Comparison of ENCODE assay signal across 10 cellular contexts in the genomic region with DNA sequence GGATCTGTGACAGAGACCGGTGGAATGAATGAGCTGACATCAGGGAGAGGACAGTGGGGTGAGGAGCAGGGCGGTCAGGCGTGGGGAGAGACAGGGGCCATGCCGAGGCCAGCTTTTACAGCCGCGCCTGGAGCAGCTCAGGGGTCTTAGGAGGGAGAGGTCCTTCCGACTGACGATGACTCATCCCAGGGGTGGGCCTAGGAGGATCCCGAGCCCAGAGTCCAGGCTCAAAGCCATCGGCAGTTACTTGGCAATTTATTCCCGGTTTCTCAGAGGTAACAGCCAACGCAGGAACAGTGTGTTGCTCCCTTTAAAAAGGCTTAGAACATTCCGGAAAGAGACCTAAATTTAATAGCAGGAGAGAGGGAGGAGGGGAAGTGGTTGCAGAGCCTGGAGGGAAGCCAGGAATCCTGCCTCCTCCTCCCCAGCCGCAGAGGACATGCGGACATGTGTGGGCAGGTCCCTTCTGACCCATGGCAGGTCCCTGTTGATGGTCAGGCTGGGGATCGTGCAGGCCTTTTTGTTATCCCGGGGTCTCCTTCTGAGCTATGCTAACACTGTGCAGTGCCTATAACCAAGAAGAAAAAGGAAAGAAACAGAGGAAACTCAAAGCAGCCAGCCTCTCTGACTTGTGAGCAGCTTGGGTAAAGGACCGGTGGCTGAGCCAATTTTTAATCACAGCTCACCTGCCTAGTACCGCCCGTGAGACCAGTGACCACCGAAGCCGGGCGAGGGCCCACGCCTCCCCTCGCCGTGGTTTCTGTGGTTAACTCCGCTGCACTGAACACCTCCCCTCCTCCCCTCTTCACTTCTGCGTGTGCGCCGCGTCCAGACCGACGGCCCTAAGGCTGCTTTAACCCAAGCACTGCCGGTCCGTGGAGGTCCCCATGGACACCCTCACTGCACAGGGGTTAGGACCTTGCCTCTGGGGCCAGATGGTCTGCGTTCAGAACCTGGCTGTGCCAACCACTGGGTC.
A peak's percentile ranks its signal among the peaks of the same experiment; 100 is the strongest.
DNase-seq lines count a peak whose midpoint lies in the region; ATAC-seq and TF ChIP-seq lines count a peak whose summit lies in the region.
"Had no signal": no experiment of that assay in that cellular context is flagged by ENCODE, and none has a peak within 500 bp of the region (broad histone marks: within the 10 kb centered on the region; RNA-seq: fewer than 3 reads in every experiment).

No MANE protein-coding gene starts in this region.

- peak; percentile 35 for ATAC-seq in GM18502 (IDR thresholded peaks at IDR 0.05; ENCODE audit: poor library complexity, unreplicated experiment)
- ATAC-seq in HG03095 (IDR thresholded peaks at IDR 0.05; ENCODE audit: unreplicated experiment), result peak; percentile 34
- peak; percentile 33 for ATAC-seq in activated naive CD8-positive, alpha-beta T cell treated with anti-CD3 and anti-CD28 coated beads, Interleukin-2, amount 10 ng/mL, durations not matched to agents 7 days and 5 days (ENCODE audit: low read depth)
- no peak for ATAC-seq in left colon
- no peak for ATAC-seq in HG03139 (IDR thresholded peaks at IDR 0.05; ENCODE audit: unreplicated experiment)
- ATAC-seq: HCT116 had no signal

- peaks cover 5% of the 10 kb centered on the region for H3K9me3 Mint-ChIP-seq in activated naive CD8-positive, alpha-beta T cell treated with anti-CD3 and anti-CD28 coated beads, Interleukin-2, amount 10 ng/mL, durations not matched to agents 7 days and 5 days

- CTCF ChIA-PET in AG04449 (lab: Yijun Ruan, JAX), result no interaction called here

- intact Hi-C loops in left colon (cut with DNase I, micrococcal nuclease), result no loop called here
- intact Hi-C loops in tibial artery (cut with DNase I; ENCODE audit: low total_unique reads), result no loop called here

- H3K27ac ChIP-seq in tibial artery, result peak overlapping the region; percentile 52 to 71
- H3K27ac ChIP-seq: epithelial cell of prostate had no signal

- no peak for TF ChIP-seq CTCF in AG04449 (IDR thresholded peaks at IDR 0.05; ENCODE audit: insufficient read depth, low read length, missing control alignments)
- no peak for TF ChIP-seq CTCF in tibial artery (IDR thresholded peaks at IDR 0.05)

- H3K27ac Mint-ChIP-seq in activated naive CD8-positive, alpha-beta T cell treated with anti-CD3 and anti-CD28 coated beads, Interleukin-2, amount 10 ng/mL, durations not matched to agents 7 days and 5 days, result no peak overlapping the region

- no peaks in the 10 kb centered on the region for H3K27me3 ChIP-seq in tibial artery

- H3K4me1 Mint-ChIP-seq in activated naive CD8-positive, alpha-beta T cell treated with anti-CD3 and anti-CD28 coated beads, Interleukin-2, amount 10 ng/mL, durations not matched to agents 7 days and 5 days, result peaks cover 6% of the 10 kb centered on the region

- H3K27me3 Mint-ChIP-seq in activated naive CD8-positive, alpha-beta T cell treated with anti-CD3 and anti-CD28 coated beads, Interleukin-2, amount 10 ng/mL, durations not matched to agents 7 days and 5 days, result peaks cover 36% of the 10 kb centered on the region

- no peaks in the 10 kb centered on the region for H3K36me3 Mint-ChIP-seq in activated naive CD8-positive, alpha-beta T cell treated with anti-CD3 and anti-CD28 coated beads, Interleukin-2, amount 10 ng/mL, durations not matched to agents 7 days and 5 days

- peak overlapping the region; percentile 12 for H3K4me3 Mint-ChIP-seq in activated naive CD8-positive, alpha-beta T cell treated with anti-CD3 and anti-CD28 coated beads, Interleukin-2, amount 10 ng/mL, durations not matched to agents 7 days and 5 days

- H3K36me3 ChIP-seq in tibial artery, result no peaks in the 10 kb centered on the region

- H3K4me3 ChIP-seq in AG04449 (ENCODE audit: low read depth, low read length) (peak overlapping the region; percentile 18; the same call in 1 of the 2 replicates), tibial artery (peak overlapping the region; percentile 7 to 25)

- peaks cover 0 to 55% (median 49%) of the 10 kb centered on the region in 4 donors for H3K4me1 ChIP-seq in tibial artery

- H3K9me3 ChIP-seq in tibial artery, result no peaks in the 10 kb centered on the region

- DNase-seq in AG04449 (ENCODE audit: low read depth, low spot score), result no peak
- no peak for DNase-seq in activated naive CD8-positive, alpha-beta T cell treated with anti-CD3 and anti-CD28 coated beads, Interleukin-2, amount 10 ng/mL, durations not matched to agents 7 days and 5 days
- DNase-seq in left colon, result peak; percentile 40 to 44
- DNase-seq in tibial artery, result peak; percentile 62 to 89
- DNase-seq in SW 1271 (lab: John Stamatoyannopoulos, UW), result no peak

- POLR2A ChIA-PET in AG04449 (lab: Yijun Ruan, JAX), result no interaction called here
- POLR2A ChIA-PET in activated naive CD8-positive, alpha-beta T cell treated with anti-CD3 and anti-CD28 coated beads, Interleukin-2, amount 10 ng/mL, durations not matched to agents 7 days and 5 days (lab: Charles Lee), result no interaction called here

Comparison
In these comparisons a context has a peak if more than half of its experiments do, and no peak if none do; other contexts are left out.
1. DNase-seq: peak in left colon (2 of 2) and tibial artery (2 of 2); none in AG04449 (single experiment), activated naive CD8-positive, alpha-beta T cell treated with anti-CD3 and anti-CD28 coated beads, Interleukin-2, amount 10 ng/mL, durations not matched to agents 7 days and 5 days (single experiment) and SW 1271 (0 of 2).
2. ATAC-seq: peak in GM18502 (single experiment), HG03095 (single experiment) and activated naive CD8-positive, alpha-beta T cell treated with anti-CD3 and anti-CD28 coated beads, Interleukin-2, amount 10 ng/mL, durations not matched to agents 7 days and 5 days (single experiment); none in left colon (single experiment) and HG03139 (single experiment).